1 cellular context compared by ENCODE assay signal in genomic region chr2:69539549-69539908, GRCh38.
TF ChIP-seq lines count a peak whose summit lies in the region.

No MANE protein-coding gene starts in this region.

TF ChIP-seq in IMR-90, 13 proteins besides CTCF, POLR2A, EP300 and RAD21:
- TF ChIP-seq CEBPB (IDR thresholded peaks at IDR 0.05; ENCODE audit: low read depth, low read length) (no peak), FOS (IDR thresholded peaks at IDR 0.05; ENCODE audit: low read depth, low read length) (no peak), MXI1 (IDR thresholded peaks at IDR 0.05; ENCODE audit: borderline replicate concordance, low read depth, low read length) (no peak), NFE2L2 (IDR thresholded peaks at IDR 0.05; ENCODE audit: low read depth, low read length) (no peak), RFX5 (IDR thresholded peaks at IDR 0.05; ENCODE audit: low read depth, low read length) (no peak), BHLHE40 (IDR thresholded peaks at IDR 0.05; ENCODE audit: low read depth, low read length) (no peak), ELK1 (IDR thresholded peaks at IDR 0.05; ENCODE audit: borderline replicate concordance, low read depth, low read length) (no peak), SMC3 (IDR thresholded peaks at IDR 0.05; ENCODE audit: low read depth, low read length) (no peak), CHD1 (IDR thresholded peaks at IDR 0.05; ENCODE audit: low read depth, low read length) (no peak), MAZ (IDR thresholded peaks at IDR 0.05; ENCODE audit: borderline replicate concordance, low read depth, low read length) (no peak)
- TF ChIP-seq, protein P1, sequence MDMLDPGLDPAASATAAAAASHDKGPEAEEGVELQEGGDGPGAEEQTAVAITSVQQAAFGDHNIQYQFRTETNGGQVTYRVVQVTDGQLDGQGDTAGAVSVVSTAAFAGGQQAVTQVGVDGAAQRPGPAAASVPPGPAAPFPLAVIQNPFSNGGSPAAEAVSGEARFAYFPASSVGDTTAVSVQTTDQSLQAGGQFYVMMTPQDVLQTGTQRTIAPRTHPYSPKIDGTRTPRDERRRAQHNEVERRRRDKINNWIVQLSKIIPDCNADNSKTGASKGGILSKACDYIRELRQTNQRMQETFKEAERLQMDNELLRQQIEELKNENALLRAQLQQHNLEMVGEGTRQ (IDR thresholded peaks at IDR 0.05; ENCODE audit: low read depth, low read length) = no peak
